8 cellular contexts compared by ENCODE assay signal in genomic region chr1:18875107-18875795, GRCh38. TPM values are rescaled to one million over a fixed set of nuclear protein-coding genes. Genes with fewer than 3 reads are reported as not detected.
DNase-seq lines count a peak whose midpoint lies in the region; ATAC-seq, FAIRE-seq and TF ChIP-seq lines count a peak whose summit lies in the region.

No MANE protein-coding gene starts in this region.

- TF ChIP-seq CTCF in Panc1 (IDR thresholded peaks at IDR 0.05) (peak; percentile 93), fibroblast of lung (conservative IDR thresholded peaks at IDR 0.05 in 1 of 2, IDR thresholded peaks at IDR 0.05 in 1 of 2; ENCODE audit: low read depth in 1 of 2, low read length in 2 of 2) (peak; percentile 74 to 90), nephron (IDR thresholded peaks at IDR 0.05; ENCODE audit: unreplicated experiment in 3 of 3) (peak; percentile 87 to 90 (median 88))

- no peak overlapping the region for H3K27ac ChIP-seq in Panc1 (ENCODE audit: low read length)
- no peak overlapping the region for H3K27ac ChIP-seq in fibroblast of lung (ENCODE audit: insufficient read depth, low read length)

- H3K36me3 ChIP-seq in Panc1 (ENCODE audit: control insufficient read depth, insufficient read depth, low read length) (no peaks in the 10 kb centered on the region), fibroblast of lung (ENCODE audit: control insufficient read depth, insufficient read depth, low read length) (no peaks in the 10 kb centered on the region)

- in situ Hi-C loops in Panc1 (cut with HindIII; ENCODE audit: low pct_unique_long_range_greater_than_20kb, low sequenced_read_pairs), result no loop called here

- H4K20me1 ChIP-seq in fibroblast of lung (ENCODE audit: control insufficient read depth, extremely low read depth, insufficient read depth, low read length), result no peaks in the 10 kb centered on the region

- no peaks in the 10 kb centered on the region for H3K9me3 Mint-ChIP-seq in activated T-cell treated with anti-CD3 and anti-CD28 coated beads, Interleukin-2, amount 50 U/mL, for 4 hours
- no peaks in the 10 kb centered on the region for H3K9me3 Mint-ChIP-seq in nephron
- no peaks in the 10 kb centered on the region for H3K9me3 Mint-ChIP-seq in stimulated activated memory B cell treated with anti-CD40 and anti-IgM and Interleukin-4, amounts not matched to agents 10 μg/mL and 1 μg/mL and 100 μg/mL, for 72 hours

- H3K27me3 ChIP-seq in Panc1 (ENCODE audit: control insufficient read depth, insufficient read depth, low read length) (no peaks in the 10 kb centered on the region), fibroblast of lung (ENCODE audit: control insufficient read depth, insufficient read depth, low read length) (no peaks in the 10 kb centered on the region)

- intact Hi-C loops in Panc1 (cut with micrococcal nuclease; ENCODE audit: unreplicated experiment), result loop anchor here (5.0 kb wide), 1 partner anchor 278 kb away; no protein-coding TSS in a partner anchor

- H3K4me3 ChIP-seq in Panc1 (ENCODE audit: low read depth in 2 of 2, low read length in 2 of 2) (no peak overlapping the region), fibroblast of lung (replicated peaks in 1 of 4; ENCODE audit: control extremely low read depth in 1 of 4, insufficient read depth in 1 of 4, low read depth in 3 of 4, low read length in 4 of 4) (no peak overlapping the region)

- no peak overlapping the region for H3K4me3 Mint-ChIP-seq in activated T-cell treated with anti-CD3 and anti-CD28 coated beads, Interleukin-2, amount 50 U/mL, for 4 hours
- H3K4me3 Mint-ChIP-seq in nephron, result no peak overlapping the region
- no peak overlapping the region for H3K4me3 Mint-ChIP-seq in stimulated activated memory B cell treated with anti-CD40 and anti-IgM and Interleukin-4, amounts not matched to agents 10 μg/mL and 1 μg/mL and 100 μg/mL, for 72 hours

- no peak overlapping the region for H3K27ac Mint-ChIP-seq in nephron
- H3K27ac Mint-ChIP-seq in stimulated activated memory B cell treated with anti-CD40 and anti-IgM and Interleukin-4, amounts not matched to agents 10 μg/mL and 1 μg/mL and 100 μg/mL, for 72 hours, result no peak overlapping the region

- no peak overlapping the region for H3K4me2 ChIP-seq in fibroblast of lung (ENCODE audit: extremely low read depth, insufficient read depth, low read length)

- no peaks in the 10 kb centered on the region for H3K27me3 Mint-ChIP-seq in activated T-cell treated with anti-CD3 and anti-CD28 coated beads, Interleukin-2, amount 50 U/mL, for 4 hours (ENCODE audit: low read depth)
- peaks cover 16% of the 10 kb centered on the region for H3K27me3 Mint-ChIP-seq in nephron (ENCODE audit: low read depth)
- H3K27me3 Mint-ChIP-seq in stimulated activated memory B cell treated with anti-CD40 and anti-IgM and Interleukin-4, amounts not matched to agents 10 μg/mL and 1 μg/mL and 100 μg/mL, for 72 hours, result no peaks in the 10 kb centered on the region

- no peak overlapping the region for H2AFZ ChIP-seq in fibroblast of lung (ENCODE audit: low read length)

- H3K4me1 ChIP-seq in Panc1 (ENCODE audit: control insufficient read depth, insufficient read depth, low read length) (no peaks in the 10 kb centered on the region), fibroblast of lung (ENCODE audit: control insufficient read depth, extremely low read depth, insufficient read depth, low read length) (no peaks in the 10 kb centered on the region)

- H3K4me1 Mint-ChIP-seq in activated T-cell treated with anti-CD3 and anti-CD28 coated beads, Interleukin-2, amount 50 U/mL, for 4 hours (ENCODE audit: low read depth), result no peaks in the 10 kb centered on the region
- H3K4me1 Mint-ChIP-seq in nephron, result peaks cover 3% of the 10 kb centered on the region
- peaks cover 5% of the 10 kb centered on the region for H3K4me1 Mint-ChIP-seq in stimulated activated memory B cell treated with anti-CD40 and anti-IgM and Interleukin-4, amounts not matched to agents 10 μg/mL and 1 μg/mL and 100 μg/mL, for 72 hours

- CTCF ChIA-PET in Panc1 (lab: Charles Lee), result interaction anchor here (0.5 to 1.4 kb wide), 6 partner anchors 9 to 294 kb away, joined by 3 to 6 read pairs (median 4); no protein-coding TSS in a partner anchor

- FAIRE-seq in HTR-8/SVneo (lab: Jason Lieb, UNC), result peak; percentile 49

- ATAC-seq in Panc1 (peak; percentile 94), GM19452 (IDR thresholded peaks at IDR 0.05; ENCODE audit: unreplicated experiment) (no peak)
- ATAC-seq in activated T-cell treated with anti-CD3 and anti-CD28 coated beads, Interleukin-2, amount 50 U/mL, for 4 hours, result peak; percentile 76 to 80
- ATAC-seq in stimulated activated memory B cell treated with anti-CD40 and anti-IgM and Interleukin-4, amounts not matched to agents 10 μg/mL and 1 μg/mL and 100 μg/mL, for 72 hours, result peak; percentile 55

- no peaks in the 10 kb centered on the region for H3K36me3 Mint-ChIP-seq in activated T-cell treated with anti-CD3 and anti-CD28 coated beads, Interleukin-2, amount 50 U/mL, for 4 hours (ENCODE audit: insufficient read depth)
- H3K36me3 Mint-ChIP-seq in nephron (ENCODE audit: low read depth), result no peaks in the 10 kb centered on the region
- H3K36me3 Mint-ChIP-seq in stimulated activated memory B cell treated with anti-CD40 and anti-IgM and Interleukin-4, amounts not matched to agents 10 μg/mL and 1 μg/mL and 100 μg/mL, for 72 hours, result peaks cover 8% of the 10 kb centered on the region

- no peaks in the 10 kb centered on the region for H3K79me2 ChIP-seq in fibroblast of lung (ENCODE audit: control insufficient read depth, insufficient read depth, low read length)

- DNase-seq in CMK (ENCODE audit: low read depth) (peak; percentile 84), HTR-8/SVneo (ENCODE audit: insufficient read length, low spot score) (peak; percentile 72), Panc1 (ENCODE audit: low read depth, low spot score) (peak; percentile 53), fibroblast of lung (ENCODE audit: low read depth in 2 of 2) (peak; percentile 73 to 83)
- peak; percentile 66 for DNase-seq in activated T-cell treated with anti-CD3 and anti-CD28 coated beads, Interleukin-2, amount 50 U/mL, for 4 hours

- POLR2A ChIA-PET in Panc1 (lab: Charles Lee), result no interaction called here

- no peak overlapping the region for H3K9ac ChIP-seq in fibroblast of lung (ENCODE audit: insufficient read depth, low read length)

- no peaks in the 10 kb centered on the region for H3K9me3 ChIP-seq in Panc1 (ENCODE audit: control insufficient read depth, insufficient read depth, low read depth, low read length)
- H3K9me3 ChIP-seq in fibroblast of lung (ENCODE audit: control insufficient read depth, insufficient read depth, low read depth, low read length), result no peaks in the 10 kb centered on the region

- BruUV-seq in Panc1 (replicated peaks; lab: Mats Ljungman, UMichigan), result no TSS peak

RNA-seq across cellular contexts. Expression of gene TAS1R2, which starts 15.8 kb away (rescaled TPM):
- total RNA-seq in Panc1 (2021; ENCODE audit: unreplicated experiment) (not detected), fibroblast of lung (not detected in 2 replicates)
- polyA plus RNA-seq in Panc1 (2012; ENCODE audit: insufficient read length), result not detected
- not detected for total RNA-seq in activated T-cell treated with anti-CD3 and anti-CD28 coated beads, Interleukin-2, amount 50 U/mL, for 4 hours
- polyA plus RNA-seq in fibroblast of lung, result not detected in 2 replicates
- polyA plus RNA-seq in fibroblast of lung (2012), result not detected in 2 replicates
- polyA minus RNA-seq in fibroblast of lung (ENCODE audit: low replicate concordance), result not detected in 2 replicates

RNA-seq across cellular contexts. Expression of gene ALDH4A1, which starts 27.1 kb away (rescaled TPM):
- 21.7 TPM for total RNA-seq in Panc1 (2021; ENCODE audit: unreplicated experiment)
- polyA plus RNA-seq in Panc1 (2012; ENCODE audit: insufficient read length), result 41.3 TPM
- total RNA-seq in activated T-cell treated with anti-CD3 and anti-CD28 coated beads, Interleukin-2, amount 50 U/mL, for 4 hours, result 1 to 10 TPM; 4.2 to 4.6 (median 4.4) TPM
- total RNA-seq in fibroblast of lung, result 6.9 and 11.9 TPM in 2 replicates
- polyA plus RNA-seq in fibroblast of lung, result 6.9 and 8.3 TPM in 2 replicates
- polyA plus RNA-seq in fibroblast of lung (2012), result 11.6 and 12.9 TPM in 2 replicates
- polyA minus RNA-seq in fibroblast of lung (ENCODE audit: low replicate concordance), result 19.6 and 20.0 TPM in 2 replicates
